In genomic region chr5:80797428-80798024, GRCh38 we compare ENCODE assay signal across 29 cellular contexts.
"Had no signal": no experiment of that assay in that cellular context is flagged by ENCODE, and none has a peak within 500 bp of the region (broad histone marks: within the 10 kb centered on the region; RNA-seq: fewer than 3 reads in every experiment).

No MANE protein-coding gene starts in this region.

- H3K9me3 Mint-ChIP-seq: activated naive CD8-positive, alpha-beta T cell treated with anti-CD3 and anti-CD28 coated beads, Interleukin-2, amount 10 ng/mL, durations not matched to agents 7 days and 5 days; effector memory CD8-positive, alpha-beta T cell; natural killer cell; neural progenitor cell had no signal

- H3K9ac ChIP-seq: neural progenitor cell had no signal

- H3K4me3 ChIP-seq: ascending aorta, gastrocnemius medialis, left ventricle myocardium inferior, lung, neural progenitor cell, right atrium auricular region, smooth muscle cell, testis, transverse colon, uterus had no signal

- DNase-seq: activated CD4-positive, alpha-beta T cell treated with anti-CD3 and anti-CD28 coated beads for 36 hours; activated CD4-positive, CD25-positive, alpha-beta regulatory T cell; activated CD8-positive, alpha-beta memory T cell treated with anti-CD3 and anti-CD28 coated beads, Interleukin-2, amount 10 ng/mL, durations not matched to agents 7 days and 5 days; activated CD8-positive, alpha-beta T cell treated with anti-CD3 and anti-CD28 coated beads, Interleukin-2, amount 10 ng/mL, durations not matched to agents 7 days and 5 days; activated naive CD8-positive, alpha-beta T cell treated with anti-CD3 and anti-CD28 coated beads, Interleukin-2, amount 10 ng/mL, durations not matched to agents 7 days and 5 days; activated T-cell treated with anti-CD3 and anti-CD28 coated beads, Interleukin-2, amount 50 U/mL, for 48 hours; caudate nucleus; cortex of kidney; effector memory CD8-positive, alpha-beta T cell; erythroblast; gastrocnemius medialis; islet precursor cell; left ventricle myocardium inferior; mesendoderm; natural killer cell; stimulated activated CD4-positive, alpha-beta T cell treated with anti-CD3 and anti-CD28 coated beads, Interleukin-1b, Interleukin-23, amount 100 ng/mL, for 48 hours; stimulated activated naive CD4-positive, alpha-beta T cell treated with Interleukin-2 at 50 U/mL for 16 hours; T-helper 17 cell; T1000; testis; transverse colon; uterus had no signal

- H3K4me1 Mint-ChIP-seq: activated CD4-positive, alpha-beta T cell treated with anti-CD3 and anti-CD28 coated beads for 36 hours; activated CD8-positive, alpha-beta memory T cell treated with anti-CD3 and anti-CD28 coated beads, Interleukin-2, amount 10 ng/mL, durations not matched to agents 7 days and 5 days; brain; natural killer cell; neural progenitor cell; T-helper 17 cell had no signal

- H3K4me3 Mint-ChIP-seq: activated CD4-positive, alpha-beta T cell treated with anti-CD3 and anti-CD28 coated beads for 36 hours; activated CD8-positive, alpha-beta memory T cell treated with anti-CD3 and anti-CD28 coated beads, Interleukin-2, amount 10 ng/mL, durations not matched to agents 7 days and 5 days; activated CD8-positive, alpha-beta T cell treated with anti-CD3 and anti-CD28 coated beads, Interleukin-2, amount 10 ng/mL, durations not matched to agents 7 days and 5 days; activated naive CD8-positive, alpha-beta T cell treated with anti-CD3 and anti-CD28 coated beads, Interleukin-2, amount 10 ng/mL, durations not matched to agents 7 days and 5 days; brain; effector memory CD8-positive, alpha-beta T cell; natural killer cell; neural progenitor cell; T-helper 17 cell had no signal

- H3K9me3 ChIP-seq: ascending aorta, gastrocnemius medialis, left ventricle myocardium inferior, right atrium auricular region, testis, transverse colon, uterus had no signal

- H3K27ac Mint-ChIP-seq: activated CD4-positive, alpha-beta T cell treated with anti-CD3 and anti-CD28 coated beads for 36 hours; activated CD8-positive, alpha-beta memory T cell treated with anti-CD3 and anti-CD28 coated beads, Interleukin-2, amount 10 ng/mL, durations not matched to agents 7 days and 5 days; activated CD8-positive, alpha-beta T cell treated with anti-CD3 and anti-CD28 coated beads, Interleukin-2, amount 10 ng/mL, durations not matched to agents 7 days and 5 days; activated naive CD8-positive, alpha-beta T cell treated with anti-CD3 and anti-CD28 coated beads, Interleukin-2, amount 10 ng/mL, durations not matched to agents 7 days and 5 days; activated T-helper 2 cell treated with anti-CD3 and anti-CD28 coated beads, Interferon-gamma antibody, Interleukin-2, Interleukin-4, amounts not matched to agents 10 μg/mL and 5 μg/mL and 100 μg/mL, durations not matched to agents 14 hours and 24 hours and 36 hours; effector memory CD8-positive, alpha-beta T cell; natural killer cell; T-helper 17 cell had no signal

- ATAC-seq: activated CD4-positive, alpha-beta T cell treated with anti-CD3 and anti-CD28 coated beads for 36 hours; activated CD8-positive, alpha-beta memory T cell treated with anti-CD3 and anti-CD28 coated beads, Interleukin-2, amount 10 ng/mL, durations not matched to agents 7 days and 5 days; activated CD8-positive, alpha-beta T cell treated with anti-CD3 and anti-CD28 coated beads, Interleukin-2, amount 10 ng/mL, durations not matched to agents 7 days and 5 days; effector memory CD8-positive, alpha-beta T cell; gastrocnemius medialis; natural killer cell; T-helper 17 cell had no signal

- H3K27me3 ChIP-seq: ascending aorta, gastrocnemius medialis, neural progenitor cell, right atrium auricular region, testis, transverse colon, uterus had no signal

- H3K27me3 Mint-ChIP-seq: activated CD4-positive, alpha-beta T cell treated with anti-CD3 and anti-CD28 coated beads for 36 hours; activated CD8-positive, alpha-beta memory T cell treated with anti-CD3 and anti-CD28 coated beads, Interleukin-2, amount 10 ng/mL, durations not matched to agents 7 days and 5 days; activated naive CD8-positive, alpha-beta T cell treated with anti-CD3 and anti-CD28 coated beads, Interleukin-2, amount 10 ng/mL, durations not matched to agents 7 days and 5 days; brain; effector memory CD8-positive, alpha-beta T cell; T-helper 17 cell had no signal

- H3K36me3 ChIP-seq: neural progenitor cell, uterus had no signal

- H3K27ac ChIP-seq: ascending aorta, gastrocnemius medialis, left ventricle myocardium inferior, neural progenitor cell, right atrium auricular region, testis, transverse colon, uterus had no signal

- H3K4me2 ChIP-seq: neural progenitor cell, smooth muscle cell had no signal

- H3K4me1 ChIP-seq: gastrocnemius medialis, neural progenitor cell, right atrium auricular region, testis, transverse colon, uterus had no signal

- H2AFZ ChIP-seq: neural progenitor cell had no signal
